Comparison of ENCODE assay signal across 1 cellular context in genomic region chr1:28580706-28581530, GRCh38.
TF ChIP-seq lines count a peak whose summit lies in the region.

No MANE protein-coding gene starts in this region.

TF ChIP-seq in WTC11, 78 proteins besides CTCF, POLR2A, EP300 and RAD21 (continued from another document):
- TF ChIP-seq USF1 (CRISPR knock-in tag; IDR thresholded peaks at IDR 0.05) (no peak), SMAD4 (CRISPR knock-in tag; IDR thresholded peaks at IDR 0.05) (no peak), TEAD1 (CRISPR knock-in tag; IDR thresholded peaks at IDR 0.05) (no peak), NR1H2 (CRISPR knock-in tag; IDR thresholded peaks at IDR 0.05) (no peak), ZNF219 (CRISPR knock-in tag; IDR thresholded peaks at IDR 0.05; ENCODE audit: borderline replicate concordance) (no peak)
